In the genomic region with DNA sequence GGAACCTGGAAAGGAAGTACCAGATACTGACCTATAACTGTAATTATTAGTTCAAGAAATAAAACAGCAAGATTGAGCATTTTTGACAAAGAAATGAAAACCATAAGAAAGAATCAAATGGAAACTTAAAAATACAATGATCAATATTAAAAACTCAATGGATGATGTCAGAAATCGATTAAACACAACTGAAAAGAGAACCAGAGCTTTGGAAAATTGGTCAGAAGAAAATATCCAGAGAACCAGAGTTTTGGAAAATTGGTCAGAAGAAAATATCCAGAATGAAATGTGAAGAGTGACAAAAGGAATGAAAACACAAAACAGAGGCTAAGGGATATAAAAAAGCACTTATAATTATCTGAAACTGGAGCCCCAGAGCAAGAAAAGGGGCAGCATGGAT, we compare ENCODE assay signal across 25 cellular contexts.
"Had no signal": no experiment of that assay in that cellular context is flagged by ENCODE, and none has a peak within 500 bp of the region (broad histone marks: within the 10 kb centered on the region; RNA-seq: fewer than 3 reads in every experiment).

No MANE protein-coding gene starts in this region.

- DNase-seq: colonic mucosa; cortex of kidney; dermis blood vessel endothelial cell; dorsolateral prefrontal cortex; effector CD4-positive, alpha-beta T cell; effector CD8-positive, alpha-beta T cell; effector memory CD4-positive, alpha-beta T cell; effector memory CD8-positive, alpha-beta T cell; endodermal cell; erythroblast; esophagus squamous epithelium; foreskin fibroblast; foreskin keratinocyte; foreskin melanocyte; gastrocnemius medialis; glutamatergic neuron; head of caudate nucleus; heart left ventricle; heart right ventricle had no signal

- H3K27me3 Mint-ChIP-seq: dendritic cell treated with granulocyte-macrophage colony-stimulating factor and Interleukin-4, amounts not matched to agents 40 ng/mL and 50 ng/mL, for 4 days had no signal

- H3K27ac Mint-ChIP-seq: dendritic cell treated with granulocyte-macrophage colony-stimulating factor and Interleukin-4, amounts not matched to agents 40 ng/mL and 50 ng/mL, for 4 days; effector memory CD8-positive, alpha-beta T cell; endodermal cell had no signal

- H3K4me1 Mint-ChIP-seq: endodermal cell had no signal

- H3K4me1 ChIP-seq: colonic mucosa, esophagus muscularis mucosa, esophagus squamous epithelium, foreskin keratinocyte, gastrocnemius medialis, gastroesophageal sphincter, heart left ventricle, heart right ventricle had no signal

- H3K27me3 ChIP-seq: colonic mucosa, foreskin keratinocyte had no signal

- H3K4me3 ChIP-seq: colonic mucosa, coronary artery, dorsolateral prefrontal cortex, esophagus muscularis mucosa, esophagus squamous epithelium, gastrocnemius medialis, gastroesophageal sphincter, heart left ventricle, heart right ventricle had no signal

- ATAC-seq: effector memory CD8-positive, alpha-beta T cell; esophagus mucosa; foreskin keratinocyte; gastrocnemius medialis; gastroesophageal sphincter; heart left ventricle; heart right ventricle had no signal

- H3K9me3 ChIP-seq: colonic mucosa, gastrocnemius medialis had no signal

- H3K27ac ChIP-seq: colonic mucosa, coronary artery, dorsolateral prefrontal cortex, epithelial cell of prostate, esophagus muscularis mucosa, esophagus squamous epithelium, foreskin keratinocyte, gastrocnemius medialis, gastroesophageal sphincter, heart left ventricle, heart right ventricle had no signal

- H3K4me3 Mint-ChIP-seq: dendritic cell treated with granulocyte-macrophage colony-stimulating factor and Interleukin-4, amounts not matched to agents 40 ng/mL and 50 ng/mL, for 4 days; effector memory CD8-positive, alpha-beta T cell; endodermal cell had no signal

- H3K36me3 ChIP-seq: colonic mucosa, esophagus muscularis mucosa, esophagus squamous epithelium, gastrocnemius medialis, gastroesophageal sphincter, heart left ventricle, heart right ventricle had no signal
